Comparison of ENCODE assay signal across 17 cellular contexts in the genomic region with DNA sequence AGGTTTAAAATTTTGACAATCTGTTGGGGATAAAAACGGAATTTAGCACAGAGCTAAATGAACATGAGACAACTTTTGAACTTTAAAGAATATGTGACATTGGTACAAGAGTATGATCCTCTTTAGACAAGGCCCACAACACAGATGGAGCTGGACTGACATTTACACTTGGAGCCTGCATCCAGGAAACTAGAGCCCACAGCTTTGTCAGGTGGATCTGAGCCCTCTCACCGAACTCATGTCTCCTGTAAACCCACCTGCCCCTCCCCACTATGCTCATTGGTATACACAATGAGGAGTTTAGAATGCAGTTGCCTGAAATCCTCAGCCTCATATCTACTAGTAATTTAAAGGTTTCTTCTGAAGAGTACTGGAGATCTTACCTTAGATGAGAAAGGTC. TPM values are rescaled to one million over a fixed set of nuclear protein-coding genes. Genes with fewer than 3 reads are reported as not detected.
DNase-seq lines count a peak whose midpoint lies in the region; ATAC-seq, FAIRE-seq and TF ChIP-seq lines count a peak whose summit lies in the region.
"Had no signal": no experiment of that assay in that cellular context is flagged by ENCODE, and none has a peak within 500 bp of the region (broad histone marks: within the 10 kb centered on the region; RNA-seq: fewer than 3 reads in every experiment).

No MANE protein-coding gene starts in this region.

- no peaks in the 10 kb centered on the region for H3K9me3 ChIP-seq in Caco-2
- H3K9me3 ChIP-seq in RWPE2 (ENCODE audit: severe bottlenecking): no peaks in the 10 kb centered on the region
- no peaks in the 10 kb centered on the region for H3K9me3 ChIP-seq in HepG2 (ENCODE audit: low read length)
- no peaks in the 10 kb centered on the region for H3K9me3 ChIP-seq in trophoblast cell (ENCODE audit: insufficient read depth, low read depth, low read length)
- H3K9me3 ChIP-seq: BLaER1 had no signal

- CTCF ChIA-PET in Caco-2 (lab: Charles Lee): no interaction called here
- CTCF ChIA-PET in HepG2 (lab: Yijun Ruan, JAX; ENCODE audit: low intra/inter-chr PET ratio, low total read pairs): no interaction called here

- H3K4me1 Mint-ChIP-seq in Caco-2 (ENCODE audit: low read depth, unreplicated experiment): no peaks in the 10 kb centered on the region
- no peaks in the 10 kb centered on the region for H3K4me1 Mint-ChIP-seq in endothelial cell (ENCODE audit: unreplicated experiment)

- no peak for TF ChIP-seq RAD21 in HepG2 (CRISPR knock-in tag; IDR thresholded peaks at IDR 0.05)

- 30% methylated on average over 2 of the region's 2 CpGs for WGBS in HepG2 (ENCODE audit: low lambda C conversion rate)
- no CpG with 5 or more reads among the region's 2 CpGs for WGBS in trophoblast cell (ENCODE audit: extremely low coverage, insufficient coverage, insufficient read length)

- no peak overlapping the region for H3K14ac ChIP-seq in trophoblast cell (ENCODE audit: low read length)

- H3K4me2 ChIP-seq in HepG2 (ENCODE audit: low read depth, low read length): peak overlapping the region; percentile 46
- H3K4me2 ChIP-seq in trophoblast cell (ENCODE audit: low read length): no peak overlapping the region
- H3K4me2 ChIP-seq: BLaER1 had no signal

- peaks cover 25% of the 10 kb centered on the region for H3K36me3 Mint-ChIP-seq in Caco-2 (ENCODE audit: insufficient read depth, unreplicated experiment)
- no peaks in the 10 kb centered on the region for H3K36me3 Mint-ChIP-seq in endothelial cell (ENCODE audit: low read depth, unreplicated experiment)
- H3K36me3 Mint-ChIP-seq: CD8-positive, alpha-beta memory T cell had no signal

- TF ChIP-seq CTCF in Caco-2 (IDR thresholded peaks at IDR 0.05; ENCODE audit: insufficient read depth in 1 of 2, low read depth in 1 of 2, low read length in 1 of 2, severe bottlenecking in 1 of 2, unreplicated experiment in 1 of 2): no peak
- no peak for TF ChIP-seq CTCF in RWPE2 (IDR thresholded peaks at IDR 0.05; ENCODE audit: poor library complexity, severe bottlenecking)
- TF ChIP-seq CTCF in HepG2 (CRISPR knock-in tag; IDR thresholded peaks at IDR 0.05): no peak
- TF ChIP-seq CTCF in endothelial cell (IDR thresholded peaks at IDR 0.05; ENCODE audit: unreplicated experiment): no peak

- no peak overlapping the region for H2AFZ ChIP-seq in HepG2 (ENCODE audit: low read length)
- H2AFZ ChIP-seq in trophoblast cell (ENCODE audit: insufficient read depth, low read length, poor library complexity): no peak overlapping the region

- H3K27me3 Mint-ChIP-seq in Caco-2 (ENCODE audit: insufficient read depth, unreplicated experiment) (no peaks in the 10 kb centered on the region), endothelial cell (ENCODE audit: unreplicated experiment) (no peaks in the 10 kb centered on the region)
- H3K27me3 Mint-ChIP-seq: CD8-positive, alpha-beta memory T cell had no signal

- no peaks in the 10 kb centered on the region for H3K79me2 ChIP-seq in HepG2 (ENCODE audit: insufficient read depth, low read length)
- H3K79me2 ChIP-seq in trophoblast cell (ENCODE audit: control insufficient read depth, insufficient read depth, low read length, poor library complexity): no peaks in the 10 kb centered on the region

- no peak overlapping the region for H3K18ac ChIP-seq in trophoblast cell (ENCODE audit: low read length)

- no peak overlapping the region for H4K91ac ChIP-seq in trophoblast cell (ENCODE audit: low read depth, low read length)

- FAIRE-seq in HepG2 (lab: Jason Lieb, UNC): no peak
- FAIRE-seq: GM12878 had no signal

- H3K9ac ChIP-seq in HepG2 (ENCODE audit: insufficient read depth, low read depth, low read length): peak overlapping the region; percentile 40
- H3K9ac ChIP-seq in trophoblast cell (ENCODE audit: low read length): no peak overlapping the region
- H3K9ac ChIP-seq: BLaER1 had no signal

- intact Hi-C loops in Caco-2 (cut with micrococcal nuclease; ENCODE audit: unreplicated experiment) (loop anchor here (1.0 to 2.0 kb wide), 2 partner anchors 23 to 25 kb away; no protein-coding TSS in a partner anchor), HepG2 (cut with micrococcal nuclease; ENCODE audit: unreplicated experiment) (no loop called here)

- no peak overlapping the region for H2AK5ac ChIP-seq in trophoblast cell (ENCODE audit: low read length)

- no peak overlapping the region for H3K4ac ChIP-seq in trophoblast cell (ENCODE audit: low read depth, low read length)

- H3K4me3 Mint-ChIP-seq in Caco-2 (ENCODE audit: unreplicated experiment): peak overlapping the region; percentile 29
- H3K4me3 Mint-ChIP-seq in endothelial cell (ENCODE audit: unreplicated experiment): no peak overlapping the region
- H3K4me3 Mint-ChIP-seq: CD8-positive, alpha-beta memory T cell had no signal

- H2BK120ac ChIP-seq in trophoblast cell (ENCODE audit: insufficient read depth, low read length, poor library complexity): no peak overlapping the region

- H3K27me3 ChIP-seq in Caco-2 (replicated peaks; ENCODE audit: control insufficient read depth, insufficient read depth, low read length) (no peaks in the 10 kb centered on the region), RWPE2 (ENCODE audit: insufficient read depth, poor library complexity, severe bottlenecking) (no peaks in the 10 kb centered on the region), HepG2 (ENCODE audit: control insufficient read depth in 1 of 2, insufficient read depth in 2 of 2, low read length in 2 of 2) (no peaks in the 10 kb centered on the region), trophoblast cell (ENCODE audit: insufficient read depth, low read length) (no peaks in the 10 kb centered on the region)
- H3K27me3 ChIP-seq: BLaER1 had no signal

- in situ Hi-C loops in HepG2 (cut with HindIII; ENCODE audit: extremely low pct_ligation_motif_present, low pct_unique_long_range_greater_than_20kb): no loop called here

- no peak overlapping the region for H4K8ac ChIP-seq in trophoblast cell (ENCODE audit: low read depth, low read length)

- H3K36me3 ChIP-seq in Caco-2 (ENCODE audit: control insufficient read depth, insufficient read depth, low read length) (no peaks in the 10 kb centered on the region; the same call in 1 of the 2 replicates), RWPE2 (ENCODE audit: low read depth) (peaks cover 13% of the 10 kb centered on the region; the same call in 1 of the 2 replicates), HepG2 (replicated peaks in 1 of 2; ENCODE audit: control insufficient read depth in 1 of 2, insufficient read depth in 2 of 2, low read length in 2 of 2) (no peaks in the 10 kb centered on the region; a peak in 1 of 5 replicates), trophoblast cell (ENCODE audit: control insufficient read depth in 1 of 2, insufficient read depth in 2 of 2, low read length in 2 of 2) (peaks cover 8 to 15% of the 10 kb centered on the region in 2 experiments)
- H3K36me3 ChIP-seq: BLaER1 had no signal

- no peaks in the 10 kb centered on the region for H4K20me1 ChIP-seq in HepG2 (ENCODE audit: insufficient read depth, low read length)
- H4K20me1 ChIP-seq: BLaER1 had no signal

- no peak overlapping the region for H2BK12ac ChIP-seq in trophoblast cell (ENCODE audit: low read length)

- DNase-seq in Caco-2: peak; percentile 28 to 45
- DNase-seq in RWPE2 (ENCODE audit: low spot score): no peak
- DNase-seq in HepG2 (ENCODE audit: low spot score): peak; percentile 31
- DNase-seq in trophoblast cell: no peak
- no peak for DNase-seq in activated gamma-delta T cell (lab: John Stamatoyannopoulos, UW)
- no peak for DNase-seq in SKM-1 treated with dmso at 0.1 percent for 144 hours (lab: John Stamatoyannopoulos, UW; ENCODE audit: unreplicated experiment)
- DNase-seq in RPMI8226: no peak
- DNase-seq in endothelial cell (ENCODE audit: low spot score): no peak
- DNase-seq: CD8-positive, alpha-beta memory T cell; DMS 273 treated with DMSO at 0.1 percent for 48 hours; GDM1; NCI-H1417; NCI-H187 treated with DMSO at 0.1 percent for 48 hours; NCI-H69; OCI-M1 had no signal

- H2BK5ac ChIP-seq in trophoblast cell (ENCODE audit: low read depth, low read length, poor library complexity): no peak overlapping the region

- TF ChIP-seq EP300 in HepG2 (IDR thresholded peaks at IDR 0.05; ENCODE audit: low read depth in 2 of 2, low read length in 2 of 2) (no peak), HepG2 (CRISPR knock-in tag; IDR thresholded peaks at IDR 0.05; ENCODE audit: borderline replicate concordance) (no peak)

- TF ChIP-seq POLR2A in HepG2 (IDR thresholded peaks at IDR 0.05; ENCODE audit: insufficient read depth in 1 of 2, low read depth in 2 of 2, low read length in 2 of 2): no peak

- no TSS peak for BruUV-seq in Caco-2 (replicated peaks; lab: Mats Ljungman, UMichigan)
- BruUV-seq in HepG2 (replicated peaks; lab: Mats Ljungman, UMichigan): TSS peak; percentile 26

- no peak overlapping the region for H3K4me3 ChIP-seq in Caco-2 (ENCODE audit: low read depth, low read length)
- H3K4me3 ChIP-seq in RWPE2 (ENCODE audit: severe bottlenecking): no peak overlapping the region
- no peak overlapping the region for H3K4me3 ChIP-seq in HepG2 (replicated peaks in 1 of 3; ENCODE audit: insufficient read depth in 1 of 3, low read depth in 2 of 3, low read length in 3 of 3)
- no peak overlapping the region for H3K4me3 ChIP-seq in trophoblast cell (ENCODE audit: low read depth, low read length)
- H3K4me3 ChIP-seq: BLaER1, GM12878 had no signal

- H3K79me1 ChIP-seq in trophoblast cell (ENCODE audit: low read length): no peaks in the 10 kb centered on the region

- H3K23ac ChIP-seq in trophoblast cell (ENCODE audit: low read length): peak overlapping the region; percentile 21

- peak overlapping the region; percentile 77 for H3K27ac ChIP-seq in RWPE2 (ENCODE audit: poor library complexity, severe bottlenecking)
- H3K27ac ChIP-seq in HepG2 (ENCODE audit: extremely low read length, insufficient read depth, low read length): peak overlapping the region; percentile 88
- H3K27ac ChIP-seq in trophoblast cell (ENCODE audit: low read depth, low read length): no peak overlapping the region
- H3K27ac ChIP-seq: BLaER1 had no signal

- H3K9me3 Mint-ChIP-seq in Caco-2 (ENCODE audit: unreplicated experiment) (no peaks in the 10 kb centered on the region), endothelial cell (ENCODE audit: unreplicated experiment) (no peaks in the 10 kb centered on the region)
- H3K9me3 Mint-ChIP-seq: CD8-positive, alpha-beta memory T cell had no signal

- peaks cover 43% of the 10 kb centered on the region for H3K4me1 ChIP-seq in Caco-2
- H3K4me1 ChIP-seq in RWPE2 (ENCODE audit: insufficient read depth, poor library complexity, severe bottlenecking): peaks cover 41% of the 10 kb centered on the region
- H3K4me1 ChIP-seq in HepG2 (ENCODE audit: insufficient read depth, low read length): peaks cover 85% of the 10 kb centered on the region
- H3K4me1 ChIP-seq in trophoblast cell (ENCODE audit: control insufficient read depth in 1 of 2, insufficient read depth in 2 of 2, low read length in 2 of 2): peaks cover 0 to 2% of the 10 kb centered on the region in 2 experiments
- H3K4me1 ChIP-seq: BLaER1 had no signal

- ATAC-seq in RWPE2 (ENCODE audit: low read depth): no peak
- peak; percentile 46 for ATAC-seq in HepG2
- ATAC-seq: GM12878 had no signal

- no peak overlapping the region for H4K12ac ChIP-seq in trophoblast cell (ENCODE audit: low read depth, low read length)

- POLR2A ChIA-PET in Caco-2 (lab: Charles Lee): interaction anchor here (1.0 kb wide), 1 partner anchor 22 kb away, joined by 8 read pairs; a partner anchor contains a TSS
- POLR2A ChIA-PET in HepG2 (lab: Yijun Ruan, JAX): interaction anchor here (1.0 to 3.2 kb wide), 3 partner anchors 22 to 24 kb away, joined by 3 to 31 read pairs (median 5); a partner anchor contains a TSS

- H3K27ac Mint-ChIP-seq in Caco-2 (ENCODE audit: unreplicated experiment) (peak overlapping the region; percentile 73), endothelial cell (ENCODE audit: unreplicated experiment) (no peak overlapping the region)

RNA-seq across cellular contexts. Expression of a gene that starts 22.1 kb away (rescaled TPM):
- total RNA-seq in Caco-2 (2022) (188 and 207 TPM in 2 replicates), HepG2 (2016; rRNA removed; fragmentation: Illumina TruSeq; extraction: Trizol) (182 and 269 TPM in 2 replicates), endothelial cell (ENCODE audit: unreplicated experiment) (50.6 TPM)
- total RNA-seq in HepG2 (2016; cell fraction: cytosol; rRNA removed; fragmentation: Illumina TruSeq; extraction: Trizol; ENCODE audit: low read depth): 66.8 and 71.6 TPM in 2 replicates
- 184 and 258 TPM in 2 replicates for total RNA-seq in HepG2 (2016; cell fraction: insoluble cytoplasmic fraction; rRNA removed; fragmentation: Illumina TruSeq; extraction: Trizol)
- total RNA-seq in HepG2 (2016; cell fraction: membrane; rRNA removed; fragmentation: Illumina TruSeq; extraction: Trizol): 178 and 187 TPM in 2 replicates
- total RNA-seq in HepG2 (2016; cell fraction: nucleus; rRNA removed; fragmentation: Illumina TruSeq; extraction: Trizol): 79.1 and 82.2 TPM in 2 replicates
- polyA plus RNA-seq in HepG2 (2011; rRNA removed): 35.5 and 51.6 TPM in 2 replicates
- polyA plus RNA-seq in HepG2 (2011; cell fraction: cytosol; rRNA removed): 33.7 and 51.5 TPM in 2 replicates
- polyA plus RNA-seq in HepG2 (2011; cell fraction: nucleus; rRNA removed): 16.7 and 21.8 TPM in 2 replicates
- polyA plus RNA-seq in HepG2 (2012): 88.9 and 134 TPM in 2 replicates
- polyA plus RNA-seq in HepG2 (2016; cell fraction: cytosol; fragmentation: Illumina TruSeq; extraction: Trizol; ENCODE audit: low read depth): 103 and 113 TPM in 2 replicates
- 244 and 251 TPM in 2 replicates for polyA plus RNA-seq in HepG2 (2016; cell fraction: insoluble cytoplasmic fraction; fragmentation: Illumina TruSeq; extraction: Trizol; ENCODE audit: low read depth)
- polyA plus RNA-seq in HepG2 (2016; cell fraction: membrane; fragmentation: Illumina TruSeq; extraction: Trizol; ENCODE audit: low read depth): 158 and 166 TPM in 2 replicates
- polyA plus RNA-seq in HepG2 (2016; cell fraction: nucleus; fragmentation: Illumina TruSeq; extraction: Trizol; ENCODE audit: insufficient read depth, low read depth): 102 and 114 TPM in 2 replicates
- 17.9 and 23.0 TPM in 2 replicates for polyA minus RNA-seq in HepG2 (2011; rRNA and poly(A)+ RNA removed; ENCODE audit: low replicate concordance)
- 25.4 and 27.8 TPM in 2 replicates for polyA minus RNA-seq in HepG2 (2011; cell fraction: cytosol; rRNA and poly(A)+ RNA removed)
- polyA minus RNA-seq in HepG2 (2011; cell fraction: nucleus; rRNA and poly(A)+ RNA removed): 27.8 and 29.3 TPM in 2 replicates
- polyA plus RNA-seq in trophoblast cell (2013): 35.9 and 37.6 TPM in 2 replicates

Comparison
In these comparisons a context has a peak if more than half of its experiments do, and no peak if none do; other contexts are left out.
1. DNase-seq: peak in Caco-2 (2 of 2) and HepG2 (single experiment); none in RWPE2 (single experiment), trophoblast cell (0 of 2), activated gamma-delta T cell (single experiment), SKM-1 treated with dmso at 0.1 percent for 144 hours (single experiment), RPMI8226 (single experiment) and endothelial cell (single experiment).